In genomic region chr6:40411881-40412280, GRCh38 we compare ENCODE assay signal across 18 cellular contexts.
"Had no signal": no experiment of that assay in that cellular context is flagged by ENCODE, and none has a peak within 500 bp of the region (broad histone marks: within the 10 kb centered on the region; RNA-seq: fewer than 3 reads in every experiment).

No MANE protein-coding gene starts in this region.

- H3K36me3 ChIP-seq: breast epithelium, gastroesophageal sphincter, upper lobe of right lung had no signal

- H3K4me3 ChIP-seq: breast epithelium, gastroesophageal sphincter, upper lobe of right lung had no signal

- DNase-seq: activated CD4-positive, alpha-beta T cell treated with anti-CD3 and anti-CD28 coated beads, Interleukin-2, amount 50 U/mL, for 4 hours; activated CD8-positive, alpha-beta memory T cell treated with anti-CD3 and anti-CD28 coated beads for 24 hours; activated CD8-positive, alpha-beta memory T cell treated with anti-CD3 and anti-CD28 coated beads, Interleukin-2, amount 50 U/mL, for 4 hours; activated naive CD4-positive, alpha-beta T cell treated with Interleukin-2 at 50 U/mL for 16 hours; activated naive CD8-positive, alpha-beta T cell treated with anti-CD3 and anti-CD28 coated beads for 36 hours; activated T-cell treated with anti-CD3 and anti-CD28 coated beads, Interleukin-2, amount 50 U/mL, for 4 hours; cortex of kidney; naive thymus-derived CD4-positive, alpha-beta T cell; retina; stimulated activated CD4-positive, alpha-beta T cell treated with anti-CD3 and anti-CD28 coated beads, Interleukin-4, amount 100 ng/mL, for 24 hours; stimulated activated naive CD8-positive, alpha-beta T cell treated with anti-CD3 and anti-CD28 coated beads, Interleukin-15, Interleukin-2, amounts not matched to agents 100 U/mL and 50 U/mL, for 24 hours; T-helper 1 cell; upper lobe of right lung had no signal

- H3K27ac ChIP-seq: breast epithelium, epithelial cell of prostate, gastroesophageal sphincter, upper lobe of right lung had no signal

- H3K4me1 ChIP-seq: breast epithelium, upper lobe of right lung had no signal

- ATAC-seq: activated T-cell treated with anti-CD3 and anti-CD28 coated beads, Interleukin-2, amount 50 U/mL, for 4 hours; gastroesophageal sphincter; left lobe of liver; naive thymus-derived CD4-positive, alpha-beta T cell; stimulated activated naive CD8-positive, alpha-beta T cell treated with anti-CD3 and anti-CD28 coated beads, Interleukin-15, Interleukin-2, amounts not matched to agents 100 U/mL and 50 U/mL, for 24 hours; upper lobe of right lung; WTC11 had no signal

- H3K9me3 ChIP-seq: breast epithelium, gastroesophageal sphincter, upper lobe of right lung had no signal

- H3K27me3 ChIP-seq: breast epithelium, upper lobe of right lung had no signal
